In the genomic region with DNA sequence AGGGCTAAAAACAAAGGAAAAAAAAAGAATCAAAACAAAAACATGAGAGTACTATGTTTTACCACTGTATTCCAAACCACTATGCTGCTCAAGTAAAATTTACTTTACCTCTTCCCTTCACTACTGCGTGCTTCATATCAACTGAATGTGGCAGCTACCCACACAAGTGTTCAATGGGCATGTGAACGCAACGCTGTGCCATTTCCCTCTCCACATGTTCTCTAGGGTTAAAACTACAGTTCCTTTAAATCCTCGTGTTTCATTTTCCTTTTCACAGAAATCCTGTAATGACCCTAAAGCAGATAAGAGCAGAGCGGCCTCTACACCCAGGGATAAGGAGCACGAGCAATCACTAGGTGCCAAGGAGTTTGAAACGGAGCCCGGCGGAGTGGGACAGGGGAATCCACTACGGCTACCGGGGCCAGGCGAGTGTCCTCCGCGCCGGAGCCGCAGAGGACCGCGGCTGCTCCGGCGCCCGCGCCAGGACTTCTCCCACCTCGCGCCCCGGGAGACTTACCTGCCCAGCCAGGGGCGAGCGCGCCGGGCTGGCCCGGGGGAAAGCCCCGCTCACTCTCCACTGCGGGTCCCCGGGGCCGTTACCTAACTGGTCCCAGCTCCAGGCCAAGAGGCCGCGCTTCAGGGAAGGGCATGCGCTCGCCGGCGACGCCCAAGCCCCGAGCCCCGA, we compare ENCODE assay signal across 8 cellular contexts. TPM values are rescaled to one million over a fixed set of nuclear protein-coding genes. Genes with fewer than 3 reads are reported as not detected.
DNase-seq lines count a peak whose midpoint lies in the region; ATAC-seq, FAIRE-seq and TF ChIP-seq lines count a peak whose summit lies in the region.

No MANE protein-coding gene starts in this region.

- H3K27me3 ChIP-seq in H1 (replicated peaks in 1 of 4; ENCODE audit: control insufficient read depth in 3 of 4, extremely low read depth in 1 of 4, insufficient read depth in 3 of 4, low read length in 3 of 4) (no peaks in the 10 kb centered on the region), mesendoderm (ENCODE audit: insufficient read depth, low read length, poor library complexity) (no peaks in the 10 kb centered on the region)

- WGBS in H1 (ENCODE audit: extremely low coverage in 1 of 2, insufficient coverage in 1 of 2, insufficient read length in 1 of 2, insufficient replicate concordance in 2 of 2, low coverage in 1 of 2, low lambda C conversion rate in 2 of 2, missing lambda C conversion rate in 1 of 2), 2 experiments: 0% methylated on average over 17 of the region's 43 CpGs; no CpG with 5 or more reads in 1 of the 2 experiments
- WGBS in mesendoderm (ENCODE audit: extremely low coverage, insufficient coverage, low lambda C conversion rate): no CpG with 5 or more reads among the region's 43 CpGs

- H3K56ac ChIP-seq in H1 (replicated peaks; ENCODE audit: insufficient read length, low read depth, low read length) (peak overlapping the region; percentile 9), mesendoderm (ENCODE audit: low read length) (peak overlapping the region; percentile 83)

- POLR2A ChIA-PET in H1 (lab: Charles Lee; ENCODE audit: partially characterized antibody): interaction anchor here (0.6 to 2.3 kb wide), 4 partner anchors 43 to 117 kb away, joined by 3 to 5 read pairs (median 4); no protein-coding TSS in a partner anchor

- peak overlapping the region; percentile 43; the same call in 1 of the 2 replicates for H2AFZ ChIP-seq in H1 (ENCODE audit: low read length)

- peaks cover 10 to 51% of the 10 kb centered on the region in 2 experiments; a peak in 3 of 4 replicates for H3K79me2 ChIP-seq in H1 (ENCODE audit: control insufficient read depth in 1 of 2, insufficient read depth in 2 of 2, low read length in 2 of 2)
- H3K79me2 ChIP-seq in mesendoderm (ENCODE audit: control insufficient read depth, insufficient read depth, low read length): peaks cover 27% of the 10 kb centered on the region

- in situ Hi-C loops in GM13976 (cut with MboI; ENCODE audit: low sequenced_read_pairs, unreplicated experiment): no loop called here

- H3K23me2 ChIP-seq in H1 (ENCODE audit: low read depth, low read length): peaks cover 10% of the 10 kb centered on the region

- H4K20me1 ChIP-seq in H1 (replicated peaks in 1 of 2; ENCODE audit: control insufficient read depth in 1 of 2, insufficient read depth in 2 of 2, low read length in 2 of 2): peaks cover 0 to 6% of the 10 kb centered on the region in 2 experiments

- H2AK5ac ChIP-seq in H1 (ENCODE audit: low read depth, low read length) (peak overlapping the region; percentile 7; the same call in 1 of the 2 replicates), mesendoderm (ENCODE audit: low read length) (no peak overlapping the region)

- H2BK15ac ChIP-seq in H1 (ENCODE audit: low read length): no peak overlapping the region
- H2BK15ac ChIP-seq in mesendoderm (replicated peaks; ENCODE audit: low read depth): no peak overlapping the region

- H4K91ac ChIP-seq in H1 (replicated peaks; ENCODE audit: insufficient read length, low read length): no peak overlapping the region

- peak overlapping the region; percentile 53; the same call in 1 of the 2 replicates for H2BK5ac ChIP-seq in H1 (ENCODE audit: low read depth, low read length)
- H2BK5ac ChIP-seq in mesendoderm (ENCODE audit: low read length): no peak overlapping the region

- DNase-seq in GM13976 (ENCODE audit: low spot score) (peak; percentile 12), NCI-H345 (lab: John Stamatoyannopoulos, UW) (peak; percentile 63), H1 (ENCODE audit: low read depth in 1 of 2, low spot score in 2 of 2) (no peak), mesendoderm (peak; percentile 59), SHP77 treated with DMSO at 0.1 percent for 48 hours (lab: John Stamatoyannopoulos, UW) (no peak)
- DNase-seq in activated CD8-positive, alpha-beta memory T cell treated with anti-CD3 and anti-CD28 coated beads for 48 hours (ENCODE audit: low read depth in 2 of 3, low spot score in 2 of 3): peak in 2 of 3 experiments; percentile 12 to 20
- peak; percentile 11 for DNase-seq in stimulated activated CD8-positive, alpha-beta memory T cell treated with anti-CD3 and anti-CD28 coated beads, Interleukin-15, amount 100 ng/mL, for 24 hours (ENCODE audit: low read depth)

- TF ChIP-seq CTCF in GM13976 (IDR thresholded peaks at IDR 0.05; ENCODE audit: borderline replicate concordance, control extremely low read depth, extremely low read depth, insufficient read depth, missing control alignments) (no peak), H1 (IDR thresholded peaks at IDR 0.05; ENCODE audit: control extremely low read depth in 1 of 3, insufficient read depth in 1 of 3, low read depth in 1 of 3, low read length in 3 of 3) (no peak)

- FAIRE-seq in H1 (lab: Jason Lieb, UNC): no peak

- TF ChIP-seq RAD21 in H1 (IDR thresholded peaks at IDR 0.05 in 1 of 2, conservative IDR thresholded peaks at IDR 0.05 in 1 of 2; ENCODE audit: low read depth in 2 of 2, low read length in 2 of 2): no peak

- H2BK120ac ChIP-seq in H1 (replicated peaks; ENCODE audit: low read depth, low read length) (no peak overlapping the region), mesendoderm (ENCODE audit: low read depth, low read length) (no peak overlapping the region)

- H3K14ac ChIP-seq in H1 (ENCODE audit: insufficient read length): no peak overlapping the region

- H3K9me3 ChIP-seq in H1 (ENCODE audit: insufficient read depth in 2 of 2, low read depth in 1 of 2, low read length in 1 of 2): no peaks in the 10 kb centered on the region

- H2BK12ac ChIP-seq in H1 (ENCODE audit: low read depth, low read length): no peak overlapping the region

- H3K4me1 ChIP-seq in H1 (replicated peaks in 1 of 4; ENCODE audit: control insufficient read depth in 3 of 4, insufficient read depth in 4 of 4, low read length in 3 of 4) (peaks cover 0 to 2% (median under 1%) of the 10 kb centered on the region in 4 experiments; a peak in 3 of 7 replicates), mesendoderm (ENCODE audit: control insufficient read depth, low read depth, low read length) (peaks cover 3% of the 10 kb centered on the region)

- CTCF ChIA-PET in H1 (lab: Charles Lee; ENCODE audit: partially characterized antibody): interaction anchor here (1.0 to 1.2 kb wide), 2 partner anchors 107 to 380 kb away, joined by 3 read pairs; no protein-coding TSS in a partner anchor

- H4K5ac ChIP-seq in H1 (ENCODE audit: insufficient read length, low read depth, low read length): no peak overlapping the region
- H4K5ac ChIP-seq in mesendoderm (ENCODE audit: low read length): no peak overlapping the region

- H3K4ac ChIP-seq in H1 (replicated peaks; ENCODE audit: insufficient read length, low read depth, low read length) (no peak overlapping the region), mesendoderm (ENCODE audit: low read depth, low read length) (peak overlapping the region; percentile 95)

- H3K9ac ChIP-seq in H1 (replicated peaks in 1 of 4; ENCODE audit: extremely low read depth in 1 of 4, low read depth in 3 of 4, low read length in 3 of 4): peak overlapping the region; percentile 56 to 96 (median 77)
- peak overlapping the region; percentile 62 for H3K9ac ChIP-seq in mesendoderm (ENCODE audit: low read length)

- H3K36me3 ChIP-seq in H1 (ENCODE audit: control insufficient read depth in 2 of 4, insufficient read depth in 4 of 4, low read length in 3 of 4) (no peaks in the 10 kb centered on the region), mesendoderm (ENCODE audit: control insufficient read depth, insufficient read depth, low read length) (no peaks in the 10 kb centered on the region)

- TF ChIP-seq EP300 in H1 (IDR thresholded peaks at IDR 0.05; ENCODE audit: borderline replicate concordance in 1 of 2, low read depth in 2 of 2, low read length in 2 of 2): no peak

- peak; percentile 2 for ATAC-seq in HG02970 (IDR thresholded peaks at IDR 0.05; ENCODE audit: low FRiP score, unreplicated experiment)

- no peak for TF ChIP-seq POLR2A in H1 (IDR thresholded peaks at IDR 0.05; ENCODE audit: control extremely low read depth in 1 of 2, low read depth in 2 of 2, low read length in 2 of 2)

- no peak overlapping the region for H2BK20ac ChIP-seq in H1 (ENCODE audit: low read length)

- H3K27ac ChIP-seq in H1 (ENCODE audit: low read depth, low read length): peak overlapping the region; percentile 52
- peak overlapping the region; percentile 92 for H3K27ac ChIP-seq in mesendoderm (ENCODE audit: low read depth, low read length)

- H3K4me2 ChIP-seq in H1 (ENCODE audit: insufficient read depth in 1 of 2, low read depth in 2 of 2, low read length in 2 of 2) (peak overlapping the region; percentile 72 to 99), mesendoderm (ENCODE audit: low read length) (peak overlapping the region; percentile 11)

- H3K79me1 ChIP-seq in H1 (ENCODE audit: low read depth, low read length) (no peaks in the 10 kb centered on the region; the same call in 1 of the 2 replicates), mesendoderm (ENCODE audit: low read length) (no peaks in the 10 kb centered on the region)

- H4K8ac ChIP-seq in H1 (ENCODE audit: extremely low read depth, insufficient read depth, low read length) (peak overlapping the region; percentile 68; the same call in 1 of the 2 replicates), mesendoderm (ENCODE audit: low read depth, low read length) (no peak overlapping the region)

- no peak overlapping the region for H3K18ac ChIP-seq in H1 (ENCODE audit: extremely low read depth, low read length)
- H3K18ac ChIP-seq in mesendoderm (ENCODE audit: low read length): peak overlapping the region; percentile 99

- H3K23ac ChIP-seq in H1 (ENCODE audit: insufficient read length) (no peak overlapping the region), mesendoderm (ENCODE audit: low read length) (no peak overlapping the region)

- peak overlapping the region; percentile 72 to 91 (median 78) for H3K4me3 ChIP-seq in H1 (ENCODE audit: extremely low read depth in 1 of 4, insufficient read depth in 2 of 4, low read depth in 3 of 4, low read length in 4 of 4)
- H3K4me3 ChIP-seq in mesendoderm (ENCODE audit: low read length): peak overlapping the region; percentile 64

RNA-seq across cellular contexts. Expression of a gene that starts 0.8 kb away (rescaled TPM):
- 95.9 and 103 TPM in 2 replicates for total RNA-seq in H1 (2021; fragmentation: NEBNext Ultra II Directional; extraction: Animal tissue kit (Norgen Biotek cat#: 25700))
- 10.8 and 15.4 TPM in 2 replicates for polyA plus RNA-seq in H1 (2011; rRNA removed)
- 19.2 TPM for polyA plus RNA-seq in H1 (2011; cell fraction: cytosol; rRNA removed)
- polyA plus RNA-seq in H1 (2011; cell fraction: nucleus; rRNA removed): 10.5 TPM
- 26.9 to 57.4 TPM (median 36.3 TPM) in 4 replicates for polyA plus RNA-seq in H1 (2012, experiment 1 of 2)
- polyA plus RNA-seq in H1 (2012, experiment 2 of 2): 3.5 TPM
- polyA plus RNA-seq in H1 (2013, experiment 1 of 2): 35.7 TPM
- polyA plus RNA-seq in H1 (2013, experiment 2 of 2): 36.8 TPM
- polyA minus RNA-seq in H1 (2011; rRNA and poly(A)+ RNA removed): 20.6 and 32.4 TPM in 2 replicates
- polyA minus RNA-seq in H1 (2011; cell fraction: cytosol; rRNA and poly(A)+ RNA removed): 33.0 TPM
- polyA minus RNA-seq in H1 (2011; cell fraction: nucleus; rRNA and poly(A)+ RNA removed): 66.2 TPM
- polyA plus RNA-seq in mesendoderm (2013, experiment 1 of 2): 37.4 TPM
- polyA plus RNA-seq in mesendoderm (2013, experiment 2 of 2): 37.7 TPM

Comparison
In these comparisons a context has a peak if more than half of its experiments do, and no peak if none do; other contexts are left out.
1. DNase-seq: peak in GM13976 (single experiment), NCI-H345 (single experiment), activated CD8-positive, alpha-beta memory T cell treated with anti-CD3 and anti-CD28 coated beads for 48 hours (2 of 3), mesendoderm (single experiment) and stimulated activated CD8-positive, alpha-beta memory T cell treated with anti-CD3 and anti-CD28 coated beads, Interleukin-15, amount 100 ng/mL, for 24 hours (single experiment); none in H1 (0 of 2) and SHP77 treated with DMSO at 0.1 percent for 48 hours (single experiment).